ENCODE assay signal across 8 cellular contexts in genomic region chr1:59699227-59699847, GRCh38.
A peak's percentile ranks its signal among the peaks of the same experiment; 100 is the strongest.
DNase-seq lines count a peak whose midpoint lies in the region; ATAC-seq, FAIRE-seq and TF ChIP-seq lines count a peak whose summit lies in the region.

No MANE protein-coding gene starts in this region.

- DNase-seq in A673 (ENCODE audit: low spot score), result peak; percentile 69
- DNase-seq in NCI-H2029 treated with DMSO at 0.1 percent for 48 hours (lab: John Stamatoyannopoulos, UW), result peak; percentile 88
- peak; percentile 40 for DNase-seq in foreskin melanocyte
- no peak for DNase-seq in progenitor cell of endocrine pancreas (ENCODE audit: low spot score, unreplicated experiment)
- DNase-seq in activated CD4-positive, CD25-positive, alpha-beta regulatory T cell (lab: John Stamatoyannopoulos, UW), result no peak

- H3K27me3 ChIP-seq in A673 (replicated peaks; ENCODE audit: insufficient read depth, low read depth, low read length, poor library complexity), result no peaks in the 10 kb centered on the region

- H3K27ac ChIP-seq in A673 (ENCODE audit: low read depth, low read length, poor library complexity, severe bottlenecking), result no peak overlapping the region

- H3K27ac Mint-ChIP-seq in progenitor cell of endocrine pancreas, result no peak overlapping the region

- H3K4me3 ChIP-seq in A673 (ENCODE audit: low read depth, low read length, poor library complexity, severe bottlenecking), result no peak overlapping the region

- no peaks in the 10 kb centered on the region for H3K36me3 ChIP-seq in A673 (ENCODE audit: insufficient read depth, low read length, poor library complexity, severe bottlenecking)

- H3K4me1 Mint-ChIP-seq in progenitor cell of endocrine pancreas (ENCODE audit: low read depth), result peaks cover 13% of the 10 kb centered on the region

- FAIRE-seq in G401.6 (lab: Jason Lieb, UNC) (peak; percentile 25), TTC549 (lab: Jason Lieb, UNC) (peak; percentile 53)

- CTCF ChIA-PET in A673 (lab: Charles Lee), result interaction anchor here (0.5 to 1.8 kb wide), 6 partner anchors 12 to 958 kb away, joined by 3 to 6 read pairs (median 4); partner anchors contain the start of gene JUN

- no peak overlapping the region for H3K4me3 Mint-ChIP-seq in progenitor cell of endocrine pancreas (ENCODE audit: low read depth)

- no peaks in the 10 kb centered on the region for H3K36me3 Mint-ChIP-seq in progenitor cell of endocrine pancreas (ENCODE audit: insufficient read depth)

- peaks cover 4% of the 10 kb centered on the region for H3K27me3 Mint-ChIP-seq in progenitor cell of endocrine pancreas

- H3K9me3 Mint-ChIP-seq in progenitor cell of endocrine pancreas (ENCODE audit: low read depth), result no peaks in the 10 kb centered on the region

- POLR2A ChIA-PET in A673 (lab: Charles Lee; ENCODE audit: low non-redundant PET), result no interaction called here

- peak; percentile 93 for TF ChIP-seq CTCF in A673 (conservative IDR thresholded peaks at IDR 0.05; ENCODE audit: low read depth, low read length)
- TF ChIP-seq CTCF in progenitor cell of endocrine pancreas (IDR thresholded peaks at IDR 0.05; ENCODE audit: unreplicated experiment), result peak; percentile 96

- intact Hi-C loops in A673 (cut with micrococcal nuclease; ENCODE audit: unreplicated experiment), result loop anchor here (2.0 to 5.0 kb wide), 3 partner anchors 207 to 961 kb away; no protein-coding TSS in a partner anchor

- H3K9me3 ChIP-seq in A673 (ENCODE audit: low read depth, low read length, poor library complexity, severe bottlenecking), result no peaks in the 10 kb centered on the region

- H3K4me1 ChIP-seq in A673 (ENCODE audit: insufficient read depth, low read length, poor library complexity, severe bottlenecking), result no peaks in the 10 kb centered on the region

- ATAC-seq in HG03045 (IDR thresholded peaks at IDR 0.05; ENCODE audit: unreplicated experiment), result no peak

- BruUV-seq in A673 (replicated peaks; lab: Mats Ljungman, UMichigan), result no TSS peak

Comparison
In these comparisons a context has a peak if more than half of its experiments do, and no peak if none do; other contexts are left out.
1. DNase-seq: peak in A673 (single experiment), NCI-H2029 treated with DMSO at 0.1 percent for 48 hours (single experiment) and foreskin melanocyte (single experiment); none in progenitor cell of endocrine pancreas (single experiment) and activated CD4-positive, CD25-positive, alpha-beta regulatory T cell (0 of 4).